In genomic region chr13:33172400-33172799, GRCh38 we compare ENCODE assay signal across 19 cellular contexts.
DNase-seq lines count a peak whose midpoint lies in the region; ATAC-seq and TF ChIP-seq lines count a peak whose summit lies in the region.
"Had no signal": no experiment of that assay in that cellular context is flagged by ENCODE, and none has a peak within 500 bp of the region (broad histone marks: within the 10 kb centered on the region; RNA-seq: fewer than 3 reads in every experiment).

No MANE protein-coding gene starts in this region.

- intact Hi-C loops in sciatic nerve (cut with DNase I): no loop called here

- H3K9me3 ChIP-seq in right atrium auricular region: no peaks in the 10 kb centered on the region
- H3K9me3 ChIP-seq: uterus had no signal

- peaks cover under 1% of the 10 kb centered on the region for H3K36me3 ChIP-seq in right atrium auricular region
- H3K36me3 ChIP-seq: uterus had no signal

- no peaks in the 10 kb centered on the region for H3K27me3 ChIP-seq in right atrium auricular region
- H3K27me3 ChIP-seq: dorsolateral prefrontal cortex, uterus had no signal

- peak; percentile 26 for DNase-seq in HCEC 1CT
- peak; percentile 87 for DNase-seq in brain pericyte (ENCODE audit: low read depth, low spot score)
- no peak for DNase-seq in right atrium auricular region (ENCODE audit: low spot score)
- no peak for DNase-seq in sciatic nerve (ENCODE audit: low spot score)
- no peak for DNase-seq in NCI-H524 treated with DMSO at 0.1 percent for 48 hours (lab: John Stamatoyannopoulos, UW)
- no peak for DNase-seq in activated effector memory CD4-positive, alpha-beta T cell treated with Interleukin-2 at 50 U/mL for 16 hours
- DNase-seq in NCI-H1436 treated with DMSO at 0.1 percent for 48 hours (lab: John Stamatoyannopoulos, UW): no peak
- no peak for DNase-seq in putamen (ENCODE audit: low spot score)
- DNase-seq: activated CD4-positive, alpha-beta T cell treated with anti-CD3 and anti-CD28 coated beads, Interleukin-2, amount 50 U/mL, for 4 hours; activated naive CD4-positive, alpha-beta T cell treated with anti-CD3 and anti-CD28 coated beads for 36 hours; dorsolateral prefrontal cortex; erythroblast; head of caudate nucleus; islet precursor cell; NCI-H446; retina; stimulated activated CD4-positive, alpha-beta T cell treated with anti-CD3 and anti-CD28 coated beads, Interleukin-2, amount 100 ng/mL, for 48 hours; T-helper 1 cell; uterus had no signal

- H3K27ac ChIP-seq in right atrium auricular region: peak overlapping the region; percentile 19 to 54
- H3K27ac ChIP-seq: uterus had no signal

- TF ChIP-seq CTCF in right atrium auricular region (IDR thresholded peaks at IDR 0.05): no peak

- peaks cover 0 to 43% of the 10 kb centered on the region in 2 donors for H3K4me1 ChIP-seq in right atrium auricular region
- H3K4me1 ChIP-seq: uterus had no signal

- ATAC-seq in sciatic nerve: peak; percentile 23

- no peak overlapping the region for H3K4me3 ChIP-seq in right atrium auricular region
- H3K4me3 ChIP-seq: dorsolateral prefrontal cortex, uterus had no signal

Comparison
In these comparisons a context has a peak if more than half of its experiments do, and no peak if none do; other contexts are left out.
1. DNase-seq: peak in HCEC 1CT (single experiment) and brain pericyte (single experiment); none in right atrium auricular region (single experiment), sciatic nerve (single experiment), NCI-H524 treated with DMSO at 0.1 percent for 48 hours (single experiment), activated effector memory CD4-positive, alpha-beta T cell treated with Interleukin-2 at 50 U/mL for 16 hours (single experiment), NCI-H1436 treated with DMSO at 0.1 percent for 48 hours (single experiment) and putamen (single experiment).